In the genomic region with DNA sequence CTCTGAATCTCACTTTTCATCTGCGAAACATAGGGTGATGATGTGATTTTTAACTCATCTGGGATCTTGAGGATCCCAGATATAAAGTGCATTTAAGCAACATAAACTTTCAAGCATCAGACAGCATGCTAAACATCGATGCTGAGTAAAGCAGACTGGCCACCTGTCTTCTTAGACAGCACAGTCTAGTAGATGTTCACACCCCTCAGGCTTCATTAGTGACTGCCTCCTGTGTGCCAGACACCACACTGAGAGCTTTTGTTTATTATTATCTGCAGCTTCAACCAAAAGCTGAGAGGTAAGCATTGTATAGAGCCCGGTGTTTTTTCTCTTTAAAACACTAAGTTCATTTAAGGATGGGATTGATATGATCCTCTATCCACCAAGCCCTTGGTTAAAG, we compare ENCODE assay signal across 19 cellular contexts.
"Had no signal": no experiment of that assay in that cellular context is flagged by ENCODE, and none has a peak within 500 bp of the region (broad histone marks: within the 10 kb centered on the region; RNA-seq: fewer than 3 reads in every experiment).

No MANE protein-coding gene starts in this region.

- H3K36me3 Mint-ChIP-seq: mesothelial cell of epicardium; natural killer cell treated with Interleukin-12 subunit alpha and Interleukin-12 subunit beta and Interleukin-15 and Interleukin-18, amount 100 ng/mL, for 72 hours; stimulated activated effector memory CD8-positive, alpha-beta T cell treated with anti-CD3 and anti-CD28 coated beads, Interleukin-12 subunit alpha, Interleukin-12 subunit beta, amount 100 ng/mL, for 72 hours had no signal

- ATAC-seq: activated CD4-positive, CD25-positive, alpha-beta regulatory T cell treated with anti-CD3 and anti-CD28 coated beads, Interleukin-2, amount 50 U/mL, for 24 hours; activated T-cell treated with anti-CD3 and anti-CD28 coated beads, Interleukin-2, amount 50 U/mL, for 4 hours; body of pancreas; gastrocnemius medialis; heart left ventricle; left lung; natural killer cell treated with Interleukin-12 subunit alpha and Interleukin-12 subunit beta and Interleukin-15 and Interleukin-18, amount 100 ng/mL, for 72 hours; stimulated activated effector memory CD8-positive, alpha-beta T cell treated with anti-CD3 and anti-CD28 coated beads, Interleukin-12 subunit alpha, Interleukin-12 subunit beta, amount 100 ng/mL, for 72 hours had no signal

- H3K36me3 ChIP-seq: colonic mucosa, left lung, sigmoid colon, stomach had no signal

- H3K4me3 Mint-ChIP-seq: activated naive CD4-positive, alpha-beta T cell treated with anti-CD3 and anti-CD28 coated beads for 36 hours; activated T-cell treated with anti-CD3 and anti-CD28 coated beads, Interleukin-2, amount 50 U/mL, for 4 hours; mesothelial cell of epicardium; natural killer cell treated with Interleukin-12 subunit alpha and Interleukin-12 subunit beta and Interleukin-15 and Interleukin-18, amount 100 ng/mL, for 72 hours; stimulated activated effector memory CD8-positive, alpha-beta T cell treated with anti-CD3 and anti-CD28 coated beads, Interleukin-12 subunit alpha, Interleukin-12 subunit beta, amount 100 ng/mL, for 72 hours had no signal

- H3K27ac Mint-ChIP-seq: activated naive CD4-positive, alpha-beta T cell treated with anti-CD3 and anti-CD28 coated beads for 36 hours; mesothelial cell of epicardium; natural killer cell treated with Interleukin-12 subunit alpha and Interleukin-12 subunit beta and Interleukin-15 and Interleukin-18, amount 100 ng/mL, for 72 hours; stimulated activated effector memory CD8-positive, alpha-beta T cell treated with anti-CD3 and anti-CD28 coated beads, Interleukin-12 subunit alpha, Interleukin-12 subunit beta, amount 100 ng/mL, for 72 hours had no signal

- H3K9me3 Mint-ChIP-seq: activated naive CD4-positive, alpha-beta T cell treated with anti-CD3 and anti-CD28 coated beads for 36 hours; activated T-cell treated with anti-CD3 and anti-CD28 coated beads, Interleukin-2, amount 50 U/mL, for 4 hours; mesothelial cell of epicardium; natural killer cell treated with Interleukin-12 subunit alpha and Interleukin-12 subunit beta and Interleukin-15 and Interleukin-18, amount 100 ng/mL, for 72 hours had no signal

- H3K4me1 Mint-ChIP-seq: mesothelial cell of epicardium; stimulated activated effector memory CD8-positive, alpha-beta T cell treated with anti-CD3 and anti-CD28 coated beads, Interleukin-12 subunit alpha, Interleukin-12 subunit beta, amount 100 ng/mL, for 72 hours had no signal

- H3K27me3 ChIP-seq: body of pancreas, colonic mucosa, gastrocnemius medialis had no signal

- H3K27ac ChIP-seq: body of pancreas, colonic mucosa, gastrocnemius medialis, heart left ventricle, left lung, sigmoid colon, stomach had no signal

- DNase-seq: activated CD4-positive, alpha-beta T cell treated with anti-CD3 and anti-CD28 coated beads, Interleukin-2, amount 50 U/mL, for 1 hour; activated CD8-positive, alpha-beta memory T cell treated with anti-CD3 and anti-CD28 coated beads, Interleukin-2, amount 50 U/mL, for 4 hours; activated naive CD4-positive, alpha-beta T cell treated with anti-CD3 and anti-CD28 coated beads for 36 hours; activated T-cell treated with anti-CD3 and anti-CD28 coated beads, Interleukin-2, amount 50 U/mL, for 4 hours; body of pancreas; colonic mucosa; gastrocnemius medialis; heart left ventricle; kidney; left lung; nucleus accumbens; sigmoid colon; stimulated activated CD4-positive, alpha-beta T cell treated with anti-CD3 and anti-CD28 coated beads, Interleukin-4, amount 100 ng/mL, for 24 hours; stomach; trophoblast cell had no signal

- H3K4me1 ChIP-seq: body of pancreas, colonic mucosa, gastrocnemius medialis, heart left ventricle, left lung, sigmoid colon, stomach had no signal

- H3K9me3 ChIP-seq: body of pancreas, colonic mucosa, gastrocnemius medialis, heart left ventricle, left lung, stomach had no signal

- H3K4me3 ChIP-seq: body of pancreas, colonic mucosa, gastrocnemius medialis, heart left ventricle, left lung, sigmoid colon, stomach had no signal
